In the genomic region with DNA sequence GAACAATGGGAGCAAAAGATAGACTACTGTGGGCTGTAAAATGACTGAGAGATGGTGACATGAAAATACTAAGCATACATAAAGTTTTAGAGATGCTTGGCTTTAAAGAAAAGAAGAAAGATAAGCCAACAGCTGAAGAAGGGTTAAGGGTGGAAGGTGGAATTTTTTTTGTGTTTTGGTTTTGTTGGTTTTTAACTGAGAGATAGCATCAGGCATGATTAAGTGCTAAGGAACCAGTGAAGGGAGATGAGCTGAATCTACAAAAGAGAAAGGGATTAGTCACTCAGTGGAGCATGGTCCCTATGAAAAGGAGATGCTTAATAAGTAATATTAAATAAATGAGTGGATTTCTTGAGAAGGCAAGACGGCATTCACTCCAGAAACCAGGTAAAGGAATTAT, we compare ENCODE assay signal across 1 cellular context.
TF ChIP-seq lines count a peak whose summit lies in the region.

No MANE protein-coding gene starts in this region.

TF ChIP-seq in HepG2, 621 proteins besides CTCF, POLR2A, EP300 and RAD21:
- TF ChIP-seq SIX4 (CRISPR knock-in tag; IDR thresholded peaks at IDR 0.05): no peak
- TF ChIP-seq NFIB (CRISPR knock-in tag; IDR thresholded peaks at IDR 0.05; ENCODE audit: borderline replicate concordance): no peak
- no peak for TF ChIP-seq HMG20A (CRISPR knock-in tag; IDR thresholded peaks at IDR 0.05; ENCODE audit: borderline replicate concordance)
- TF ChIP-seq TGIF2 (CRISPR knock-in tag; IDR thresholded peaks at IDR 0.05): no peak
- TF ChIP-seq SRSF9 (IDR thresholded peaks at IDR 0.05; ENCODE audit: borderline replicate concordance, insufficient read depth, low read depth, low read length, poor library complexity, severe bottlenecking): no peak
- TF ChIP-seq FIP1L1 (IDR thresholded peaks at IDR 0.05; ENCODE audit: borderline replicate concordance, insufficient read depth, low read depth, low read length): no peak
- no peak for TF ChIP-seq PHB2 (IDR thresholded peaks at IDR 0.05; ENCODE audit: partially characterized antibody)
- TF ChIP-seq, protein P1, sequence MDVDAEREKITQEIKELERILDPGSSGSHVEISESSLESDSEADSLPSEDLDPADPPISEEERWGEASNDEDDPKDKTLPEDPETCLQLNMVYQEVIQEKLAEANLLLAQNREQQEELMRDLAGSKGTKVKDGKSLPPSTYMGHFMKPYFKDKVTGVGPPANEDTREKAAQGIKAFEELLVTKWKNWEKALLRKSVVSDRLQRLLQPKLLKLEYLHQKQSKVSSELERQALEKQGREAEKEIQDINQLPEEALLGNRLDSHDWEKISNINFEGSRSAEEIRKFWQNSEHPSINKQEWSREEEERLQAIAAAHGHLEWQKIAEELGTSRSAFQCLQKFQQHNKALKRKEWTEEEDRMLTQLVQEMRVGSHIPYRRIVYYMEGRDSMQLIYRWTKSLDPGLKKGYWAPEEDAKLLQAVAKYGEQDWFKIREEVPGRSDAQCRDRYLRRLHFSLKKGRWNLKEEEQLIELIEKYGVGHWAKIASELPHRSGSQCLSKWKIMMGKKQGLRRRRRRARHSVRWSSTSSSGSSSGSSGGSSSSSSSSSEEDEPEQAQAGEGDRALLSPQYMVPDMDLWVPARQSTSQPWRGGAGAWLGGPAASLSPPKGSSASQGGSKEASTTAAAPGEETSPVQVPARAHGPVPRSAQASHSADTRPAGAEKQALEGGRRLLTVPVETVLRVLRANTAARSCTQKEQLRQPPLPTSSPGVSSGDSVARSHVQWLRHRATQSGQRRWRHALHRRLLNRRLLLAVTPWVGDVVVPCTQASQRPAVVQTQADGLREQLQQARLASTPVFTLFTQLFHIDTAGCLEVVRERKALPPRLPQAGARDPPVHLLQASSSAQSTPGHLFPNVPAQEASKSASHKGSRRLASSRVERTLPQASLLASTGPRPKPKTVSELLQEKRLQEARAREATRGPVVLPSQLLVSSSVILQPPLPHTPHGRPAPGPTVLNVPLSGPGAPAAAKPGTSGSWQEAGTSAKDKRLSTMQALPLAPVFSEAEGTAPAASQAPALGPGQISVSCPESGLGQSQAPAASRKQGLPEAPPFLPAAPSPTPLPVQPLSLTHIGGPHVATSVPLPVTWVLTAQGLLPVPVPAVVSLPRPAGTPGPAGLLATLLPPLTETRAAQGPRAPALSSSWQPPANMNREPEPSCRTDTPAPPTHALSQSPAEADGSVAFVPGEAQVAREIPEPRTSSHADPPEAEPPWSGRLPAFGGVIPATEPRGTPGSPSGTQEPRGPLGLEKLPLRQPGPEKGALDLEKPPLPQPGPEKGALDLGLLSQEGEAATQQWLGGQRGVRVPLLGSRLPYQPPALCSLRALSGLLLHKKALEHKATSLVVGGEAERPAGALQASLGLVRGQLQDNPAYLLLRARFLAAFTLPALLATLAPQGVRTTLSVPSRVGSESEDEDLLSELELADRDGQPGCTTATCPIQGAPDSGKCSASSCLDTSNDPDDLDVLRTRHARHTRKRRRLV (CRISPR knock-in tag; IDR thresholded peaks at IDR 0.05): no peak
TF ChIP-seq in HepG2: peak in this region for 0.
